ENCODE assay signal across 2 cellular contexts in genomic region chr1:2346691-2347408, GRCh38.
TF ChIP-seq lines count a peak whose summit lies in the region.

No MANE protein-coding gene starts in this region.

TF ChIP-seq in HepG2, 621 proteins besides CTCF, POLR2A, EP300 and RAD21:
- TF ChIP-seq SP140L (CRISPR knock-in tag; IDR thresholded peaks at IDR 0.05; ENCODE audit: borderline replicate concordance) (no peak), ZNF30 (CRISPR knock-in tag; IDR thresholded peaks at IDR 0.05) (no peak)

TF ChIP-seq in H1, 55 proteins besides CTCF, POLR2A, EP300 and RAD21:
- TF ChIP-seq EGR1 (IDR thresholded peaks at IDR 0.05; ENCODE audit: borderline replicate concordance, low read depth, low read length) (no peak), KDM1A (IDR thresholded peaks at IDR 0.05; ENCODE audit: borderline replicate concordance, low read length) (no peak), SP4 (IDR thresholded peaks at IDR 0.05; ENCODE audit: low read length) (no peak), SP2 (IDR thresholded peaks at IDR 0.05; ENCODE audit: low read length) (no peak), TEAD4 (IDR thresholded peaks at IDR 0.05; ENCODE audit: low read depth, low read length) (no peak), RNF2 (IDR thresholded peaks at IDR 0.05; ENCODE audit: borderline replicate concordance, low read depth, low read length, missing control alignments, poor library complexity, severe bottlenecking) (no peak), SAP30 (IDR thresholded peaks at IDR 0.05; ENCODE audit: insufficient read depth, insufficient replicate concordance, low read length) (no peak), CHD1 (IDR thresholded peaks at IDR 0.05; ENCODE audit: low read depth, low read length) (no peak), SIRT6 (IDR thresholded peaks at IDR 0.05; ENCODE audit: low read length) (no peak), SRF (IDR thresholded peaks at IDR 0.05; ENCODE audit: low read depth, low read length) (no peak), RFX5 (IDR thresholded peaks at IDR 0.05; ENCODE audit: borderline replicate concordance, low read depth, low read length) (no peak), NANOG (IDR thresholded peaks at IDR 0.05; ENCODE audit: insufficient read depth, low read depth, low read length, poor library complexity, severe bottlenecking) (no peak), YY1 (IDR thresholded peaks at IDR 0.05; ENCODE audit: low read depth, low read length) (no peak), CREB1 (IDR thresholded peaks at IDR 0.05) (no peak), ATF3 (IDR thresholded peaks at IDR 0.05; ENCODE audit: insufficient read depth, low read depth, low read length) (no peak)
- TF ChIP-seq, protein P1, sequence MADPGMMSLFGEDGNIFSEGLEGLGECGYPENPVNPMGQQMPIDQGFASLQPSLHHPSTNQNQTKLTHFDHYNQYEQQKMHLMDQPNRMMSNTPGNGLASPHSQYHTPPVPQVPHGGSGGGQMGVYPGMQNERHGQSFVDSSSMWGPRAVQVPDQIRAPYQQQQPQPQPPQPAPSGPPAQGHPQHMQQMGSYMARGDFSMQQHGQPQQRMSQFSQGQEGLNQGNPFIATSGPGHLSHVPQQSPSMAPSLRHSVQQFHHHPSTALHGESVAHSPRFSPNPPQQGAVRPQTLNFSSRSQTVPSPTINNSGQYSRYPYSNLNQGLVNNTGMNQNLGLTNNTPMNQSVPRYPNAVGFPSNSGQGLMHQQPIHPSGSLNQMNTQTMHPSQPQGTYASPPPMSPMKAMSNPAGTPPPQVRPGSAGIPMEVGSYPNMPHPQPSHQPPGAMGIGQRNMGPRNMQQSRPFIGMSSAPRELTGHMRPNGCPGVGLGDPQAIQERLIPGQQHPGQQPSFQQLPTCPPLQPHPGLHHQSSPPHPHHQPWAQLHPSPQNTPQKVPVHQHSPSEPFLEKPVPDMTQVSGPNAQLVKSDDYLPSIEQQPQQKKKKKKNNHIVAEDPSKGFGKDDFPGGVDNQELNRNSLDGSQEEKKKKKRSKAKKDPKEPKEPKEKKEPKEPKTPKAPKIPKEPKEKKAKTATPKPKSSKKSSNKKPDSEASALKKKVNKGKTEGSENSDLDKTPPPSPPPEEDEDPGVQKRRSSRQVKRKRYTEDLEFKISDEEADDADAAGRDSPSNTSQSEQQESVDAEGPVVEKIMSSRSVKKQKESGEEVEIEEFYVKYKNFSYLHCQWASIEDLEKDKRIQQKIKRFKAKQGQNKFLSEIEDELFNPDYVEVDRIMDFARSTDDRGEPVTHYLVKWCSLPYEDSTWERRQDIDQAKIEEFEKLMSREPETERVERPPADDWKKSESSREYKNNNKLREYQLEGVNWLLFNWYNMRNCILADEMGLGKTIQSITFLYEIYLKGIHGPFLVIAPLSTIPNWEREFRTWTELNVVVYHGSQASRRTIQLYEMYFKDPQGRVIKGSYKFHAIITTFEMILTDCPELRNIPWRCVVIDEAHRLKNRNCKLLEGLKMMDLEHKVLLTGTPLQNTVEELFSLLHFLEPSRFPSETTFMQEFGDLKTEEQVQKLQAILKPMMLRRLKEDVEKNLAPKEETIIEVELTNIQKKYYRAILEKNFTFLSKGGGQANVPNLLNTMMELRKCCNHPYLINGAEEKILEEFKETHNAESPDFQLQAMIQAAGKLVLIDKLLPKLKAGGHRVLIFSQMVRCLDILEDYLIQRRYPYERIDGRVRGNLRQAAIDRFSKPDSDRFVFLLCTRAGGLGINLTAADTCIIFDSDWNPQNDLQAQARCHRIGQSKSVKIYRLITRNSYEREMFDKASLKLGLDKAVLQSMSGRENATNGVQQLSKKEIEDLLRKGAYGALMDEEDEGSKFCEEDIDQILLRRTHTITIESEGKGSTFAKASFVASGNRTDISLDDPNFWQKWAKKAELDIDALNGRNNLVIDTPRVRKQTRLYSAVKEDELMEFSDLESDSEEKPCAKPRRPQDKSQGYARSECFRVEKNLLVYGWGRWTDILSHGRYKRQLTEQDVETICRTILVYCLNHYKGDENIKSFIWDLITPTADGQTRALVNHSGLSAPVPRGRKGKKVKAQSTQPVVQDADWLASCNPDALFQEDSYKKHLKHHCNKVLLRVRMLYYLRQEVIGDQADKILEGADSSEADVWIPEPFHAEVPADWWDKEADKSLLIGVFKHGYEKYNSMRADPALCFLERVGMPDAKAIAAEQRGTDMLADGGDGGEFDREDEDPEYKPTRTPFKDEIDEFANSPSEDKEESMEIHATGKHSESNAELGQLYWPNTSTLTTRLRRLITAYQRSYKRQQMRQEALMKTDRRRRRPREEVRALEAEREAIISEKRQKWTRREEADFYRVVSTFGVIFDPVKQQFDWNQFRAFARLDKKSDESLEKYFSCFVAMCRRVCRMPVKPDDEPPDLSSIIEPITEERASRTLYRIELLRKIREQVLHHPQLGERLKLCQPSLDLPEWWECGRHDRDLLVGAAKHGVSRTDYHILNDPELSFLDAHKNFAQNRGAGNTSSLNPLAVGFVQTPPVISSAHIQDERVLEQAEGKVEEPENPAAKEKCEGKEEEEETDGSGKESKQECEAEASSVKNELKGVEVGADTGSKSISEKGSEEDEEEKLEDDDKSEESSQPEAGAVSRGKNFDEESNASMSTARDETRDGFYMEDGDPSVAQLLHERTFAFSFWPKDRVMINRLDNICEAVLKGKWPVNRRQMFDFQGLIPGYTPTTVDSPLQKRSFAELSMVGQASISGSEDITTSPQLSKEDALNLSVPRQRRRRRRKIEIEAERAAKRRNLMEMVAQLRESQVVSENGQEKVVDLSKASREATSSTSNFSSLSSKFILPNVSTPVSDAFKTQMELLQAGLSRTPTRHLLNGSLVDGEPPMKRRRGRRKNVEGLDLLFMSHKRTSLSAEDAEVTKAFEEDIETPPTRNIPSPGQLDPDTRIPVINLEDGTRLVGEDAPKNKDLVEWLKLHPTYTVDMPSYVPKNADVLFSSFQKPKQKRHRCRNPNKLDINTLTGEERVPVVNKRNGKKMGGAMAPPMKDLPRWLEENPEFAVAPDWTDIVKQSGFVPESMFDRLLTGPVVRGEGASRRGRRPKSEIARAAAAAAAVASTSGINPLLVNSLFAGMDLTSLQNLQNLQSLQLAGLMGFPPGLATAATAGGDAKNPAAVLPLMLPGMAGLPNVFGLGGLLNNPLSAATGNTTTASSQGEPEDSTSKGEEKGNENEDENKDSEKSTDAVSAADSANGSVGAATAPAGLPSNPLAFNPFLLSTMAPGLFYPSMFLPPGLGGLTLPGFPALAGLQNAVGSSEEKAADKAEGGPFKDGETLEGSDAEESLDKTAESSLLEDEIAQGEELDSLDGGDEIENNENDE (IDR thresholded peaks at IDR 0.05; ENCODE audit: insufficient replicate concordance, low read length) = no peak
- TF ChIP-seq, protein P2, sequence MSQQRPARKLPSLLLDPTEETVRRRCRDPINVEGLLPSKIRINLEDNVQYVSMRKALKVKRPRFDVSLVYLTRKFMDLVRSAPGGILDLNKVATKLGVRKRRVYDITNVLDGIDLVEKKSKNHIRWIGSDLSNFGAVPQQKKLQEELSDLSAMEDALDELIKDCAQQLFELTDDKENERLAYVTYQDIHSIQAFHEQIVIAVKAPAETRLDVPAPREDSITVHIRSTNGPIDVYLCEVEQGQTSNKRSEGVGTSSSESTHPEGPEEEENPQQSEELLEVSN (IDR thresholded peaks at IDR 0.05) = no peak
- TF ChIP-seq, protein P3, sequence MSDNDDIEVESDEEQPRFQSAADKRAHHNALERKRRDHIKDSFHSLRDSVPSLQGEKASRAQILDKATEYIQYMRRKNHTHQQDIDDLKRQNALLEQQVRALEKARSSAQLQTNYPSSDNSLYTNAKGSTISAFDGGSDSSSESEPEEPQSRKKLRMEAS (IDR thresholded peaks at IDR 0.05) = no peak
